8 cellular contexts compared by ENCODE assay signal in genomic region chr5:76547242-76547890, GRCh38.
A peak's percentile ranks its signal among the peaks of the same experiment; 100 is the strongest.
DNase-seq lines count a peak whose midpoint lies in the region; ATAC-seq and TF ChIP-seq lines count a peak whose summit lies in the region.

No MANE protein-coding gene starts in this region.

- intact Hi-C loops in right lobe of liver (cut with DNase I): loop anchor here (10.0 kb wide), 1 partner anchor 143 kb away; the partner anchor contains the start of gene IQGAP2 (in 2 of the 2)

- H3K4me1 Mint-ChIP-seq in glutamatergic neuron (ENCODE audit: low read depth, unreplicated experiment): peaks cover 4% of the 10 kb centered on the region

- H3K4me2 ChIP-seq in BLaER1 treated with 17β-estradiol and CSF1 and Interleukin-3, amounts not matched to agents 10 nM and 100 nM: peak overlapping the region; percentile 71 to 97 (median 81)

- peak overlapping the region in 9 of 10 experiments; percentile 0 to 42 (median 23); a peak in 9 of 20 replicates for H3K4me3 ChIP-seq in BLaER1 treated with 17β-estradiol and CSF1 and Interleukin-3, amounts not matched to agents 10 nM and 100 nM
- H3K4me3 ChIP-seq in right lobe of liver (no peak overlapping the region), H7 (ENCODE audit: insufficient read depth, low read depth, low read length) (no peak overlapping the region)

- H3K27ac Mint-ChIP-seq in glutamatergic neuron (ENCODE audit: unreplicated experiment): no peak overlapping the region

- peaks cover 0 to 17% (median 7%) of the 10 kb centered on the region in 11 experiments; a peak in 8 of 22 replicates for H3K36me3 ChIP-seq in BLaER1 treated with 17β-estradiol and CSF1 and Interleukin-3, amounts not matched to agents 10 nM and 100 nM
- H3K36me3 ChIP-seq in right lobe of liver (no peaks in the 10 kb centered on the region), H7 (replicated peaks; ENCODE audit: control insufficient read depth, insufficient read depth, low read length) (no peaks in the 10 kb centered on the region)

- no peak overlapping the region for H3K4me3 Mint-ChIP-seq in glutamatergic neuron (ENCODE audit: unreplicated experiment)

- peaks cover 5% of the 10 kb centered on the region for H3K9me3 Mint-ChIP-seq in glutamatergic neuron (ENCODE audit: unreplicated experiment)

- peaks cover 6% of the 10 kb centered on the region for H3K27me3 Mint-ChIP-seq in glutamatergic neuron (ENCODE audit: unreplicated experiment)

- WGBS in right lobe of liver (ENCODE audit: insufficient coverage, low coverage, low lambda C conversion rate, missing lambda C conversion rate): 9% methylated on average over 4 of the region's 4 CpGs

- peak overlapping the region; percentile 2 to 81 (median 46); a peak in 17 of 22 replicates for H3K9ac ChIP-seq in BLaER1 treated with 17β-estradiol and CSF1 and Interleukin-3, amounts not matched to agents 10 nM and 100 nM

- H3K27me3 ChIP-seq in BLaER1 treated with 17β-estradiol and CSF1 and Interleukin-3, amounts not matched to agents 10 nM and 100 nM: no peaks in the 10 kb centered on the region
- no peaks in the 10 kb centered on the region for H3K27me3 ChIP-seq in right lobe of liver
- H3K27me3 ChIP-seq in H7 (ENCODE audit: control insufficient read depth, insufficient read depth, low read length): no peaks in the 10 kb centered on the region; the same call in 1 of the 2 replicates

- H4K20me1 ChIP-seq in BLaER1 treated with 17β-estradiol and CSF1 and Interleukin-3, amounts not matched to agents 10 nM and 100 nM: peaks cover 3 to 74% (median 46%) of the 10 kb centered on the region in 11 experiments; a peak in 18 of 22 replicates

- H3K4me1 ChIP-seq in BLaER1 treated with 17β-estradiol and CSF1 and Interleukin-3, amounts not matched to agents 10 nM and 100 nM: peaks cover 56 to 81% (median 62%) of the 10 kb centered on the region in 10 experiments
- H3K4me1 ChIP-seq in right lobe of liver: peaks cover 0 to 60% (median 27%) of the 10 kb centered on the region in 4 donors

- peaks cover 0 to 29% (median 21%) of the 10 kb centered on the region in 11 experiments; a peak in 18 of 22 replicates for H3K9me3 ChIP-seq in BLaER1 treated with 17β-estradiol and CSF1 and Interleukin-3, amounts not matched to agents 10 nM and 100 nM (replicated peaks in 1 of 11)
- H3K9me3 ChIP-seq in right lobe of liver: no peaks in the 10 kb centered on the region

- H3K36me3 Mint-ChIP-seq in glutamatergic neuron (ENCODE audit: unreplicated experiment): peaks cover 5% of the 10 kb centered on the region

- peak; percentile 41 for TF ChIP-seq POLR2A in right lobe of liver (IDR thresholded peaks at IDR 0.05)

- peak overlapping the region; percentile 43 to 93 (median 69) for H3K27ac ChIP-seq in BLaER1 treated with 17β-estradiol and CSF1 and Interleukin-3, amounts not matched to agents 10 nM and 100 nM
- H3K27ac ChIP-seq in right lobe of liver: peak overlapping the region; percentile 45 to 69 (median 64)

- peak; percentile 37 for DNase-seq in activated T-cell treated with anti-CD3 and anti-CD28 coated beads for 24 hours (ENCODE audit: low read depth)
- no peak for DNase-seq in right lobe of liver
- DNase-seq in H7: no peak
- no peak for DNase-seq in glutamatergic neuron
- no peak for DNase-seq in NCI-H226

- TF ChIP-seq CTCF in right lobe of liver (IDR thresholded peaks at IDR 0.05) (no peak), glutamatergic neuron (IDR thresholded peaks at IDR 0.05; ENCODE audit: partially characterized antibody, unreplicated experiment) (no peak)

- ATAC-seq in GM19468 (IDR thresholded peaks at IDR 0.05; ENCODE audit: extremely low read depth, unreplicated experiment): peak; percentile 31
- peak; percentile 53 for ATAC-seq in HG03558 (IDR thresholded peaks at IDR 0.05; ENCODE audit: extremely low read depth, unreplicated experiment)
- peak; percentile 42 to 51 (median 48) for ATAC-seq in right lobe of liver

Comparison
In these comparisons a context has a peak if more than half of its experiments do, and no peak if none do; other contexts are left out.
1. H3K4me3 ChIP-seq: peak in BLaER1 treated with 17β-estradiol and CSF1 and Interleukin-3, amounts not matched to agents 10 nM and 100 nM (9 of 10); none in right lobe of liver (0 of 3) and H7 (single experiment).
2. Peak in every context shown above with its lines, with median percentiles within 50 percentile points of each other: ATAC-seq.